ENCODE assay signal across 8 cellular contexts in the genomic region with DNA sequence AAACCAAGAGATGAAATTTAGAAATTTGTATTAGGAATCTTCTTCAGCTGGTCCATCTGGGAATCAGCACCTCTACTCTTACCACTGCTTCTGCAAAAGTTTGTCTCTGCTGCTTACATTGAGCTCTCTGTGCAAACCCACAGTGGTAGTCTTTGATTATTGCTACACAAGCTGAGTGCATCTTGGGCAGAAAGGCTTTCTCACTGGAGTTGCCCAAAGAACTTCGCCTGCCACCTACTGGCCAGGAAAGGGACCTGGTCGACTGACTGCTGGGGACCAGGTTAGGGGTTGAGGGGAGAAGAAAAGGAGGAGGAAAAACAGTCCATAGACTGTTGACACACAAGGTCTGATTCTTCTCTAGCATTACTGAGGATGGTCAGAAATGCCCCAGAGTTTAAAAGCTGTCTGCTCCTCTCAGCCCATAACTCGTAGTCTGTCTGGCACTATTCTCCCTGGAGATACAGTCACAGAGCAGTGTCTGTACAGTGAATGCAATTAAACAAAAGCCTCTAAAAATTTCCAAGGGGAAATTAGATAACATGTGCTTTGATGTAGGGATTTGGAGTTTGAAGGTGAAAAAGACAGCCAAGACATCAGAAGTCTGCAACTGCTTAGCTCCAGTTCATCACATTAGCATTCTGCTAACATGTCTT.
DNase-seq lines count a peak whose midpoint lies in the region; ATAC-seq, FAIRE-seq and TF ChIP-seq lines count a peak whose summit lies in the region.

No MANE protein-coding gene starts in this region.

- H3K27me3 Mint-ChIP-seq in activated T-cell treated with anti-CD3 and anti-CD28 coated beads, Interleukin-2, amount 50 U/mL, for 4 hours (ENCODE audit: low read depth) = peaks cover 1% of the 10 kb centered on the region

- no peaks in the 10 kb centered on the region for H3K36me3 Mint-ChIP-seq in activated T-cell treated with anti-CD3 and anti-CD28 coated beads, Interleukin-2, amount 50 U/mL, for 4 hours (ENCODE audit: insufficient read depth)

- intact Hi-C loops in head of caudate nucleus (cut with DNase I) = no loop called here

- H3K4me1 ChIP-seq in OCI-LY3 (ENCODE audit: low read length) = no peaks in the 10 kb centered on the region
- peaks cover 17% of the 10 kb centered on the region for H3K4me1 ChIP-seq in suprapubic skin

- no peak overlapping the region for H3K4me2 ChIP-seq in OCI-LY3 (ENCODE audit: low read length)

- WGBS in suprapubic skin = 32% methylated on average over 3 of the region's 3 CpGs

- H3K4me3 ChIP-seq in OCI-LY3 (ENCODE audit: low read length) = no peak overlapping the region
- H3K4me3 ChIP-seq in suprapubic skin = no peak overlapping the region

- no peaks in the 10 kb centered on the region for H3K79me2 ChIP-seq in OCI-LY3 (ENCODE audit: low read length)

- H3K27me3 ChIP-seq in OCI-LY3 (ENCODE audit: low read depth, low read length) (peaks cover 11% of the 10 kb centered on the region; the same call in 1 of the 2 replicates), suprapubic skin (no peaks in the 10 kb centered on the region)

- TF ChIP-seq CTCF in OCI-LY3 (IDR thresholded peaks at IDR 0.05; ENCODE audit: low read depth, low read length) (peak; percentile 97), suprapubic skin (IDR thresholded peaks at IDR 0.05) (peak in 1 of 2 donors; percentile 26)

- H3K4me3 Mint-ChIP-seq in activated T-cell treated with anti-CD3 and anti-CD28 coated beads, Interleukin-2, amount 50 U/mL, for 4 hours = no peak overlapping the region

- no peaks in the 10 kb centered on the region for H3K9me3 Mint-ChIP-seq in activated T-cell treated with anti-CD3 and anti-CD28 coated beads, Interleukin-2, amount 50 U/mL, for 4 hours

- no peaks in the 10 kb centered on the region for H3K4me1 Mint-ChIP-seq in activated T-cell treated with anti-CD3 and anti-CD28 coated beads, Interleukin-2, amount 50 U/mL, for 4 hours (ENCODE audit: low read depth)

- DNase-seq in D341Med (ENCODE audit: low spot score) (peak; percentile 66), GM19239 (ENCODE audit: insufficient read length, low spot score) (peak; percentile 25), head of caudate nucleus (peak in 31 of 42 donors; percentile 7 to 65 (median 22)), suprapubic skin (ENCODE audit: low spot score in 2 of 2) (no peak)
- peak; percentile 35 for DNase-seq in activated T-cell treated with anti-CD3 and anti-CD28 coated beads, Interleukin-2, amount 50 U/mL, for 4 hours
- DNase-seq in stimulated activated CD4-positive, alpha-beta T cell treated with anti-CD3 and anti-CD28 coated beads, Interleukin-2, amount 100 ng/mL, for 24 hours = peak; percentile 41 to 63

- TF ChIP-seq POLR2A in suprapubic skin (IDR thresholded peaks at IDR 0.05) = no peak

- no peak overlapping the region for H3K9ac ChIP-seq in OCI-LY3 (ENCODE audit: low read length)

- H3K36me3 ChIP-seq in OCI-LY3 (replicated peaks; ENCODE audit: low read depth, low read length) (no peaks in the 10 kb centered on the region), suprapubic skin (no peaks in the 10 kb centered on the region)

- H3K27ac ChIP-seq in OCI-LY3 (ENCODE audit: low read length) = no peak overlapping the region
- no peak overlapping the region for H3K27ac ChIP-seq in suprapubic skin

- H4K20me1 ChIP-seq in OCI-LY3 (ENCODE audit: insufficient read depth, low read length) = no peaks in the 10 kb centered on the region

- FAIRE-seq in GM19239 (lab: Jason Lieb, UNC) = peak; percentile 94

- no peak overlapping the region for H2AFZ ChIP-seq in OCI-LY3 (ENCODE audit: low read depth, low read length)

- TF ChIP-seq EP300 in suprapubic skin (IDR thresholded peaks at IDR 0.05) = no peak

- H3K9me3 ChIP-seq in OCI-LY3 (ENCODE audit: insufficient read depth, low read length) = no peaks in the 10 kb centered on the region
- H3K9me3 ChIP-seq in suprapubic skin = no peaks in the 10 kb centered on the region

- peak; percentile 94 for ATAC-seq in HG03135 (IDR thresholded peaks at IDR 0.05; ENCODE audit: unreplicated experiment)
- peak; percentile 57 to 70 for ATAC-seq in activated T-cell treated with anti-CD3 and anti-CD28 coated beads, Interleukin-2, amount 50 U/mL, for 4 hours

Comparison
In these comparisons a context has a peak if more than half of its experiments do, and no peak if none do; other contexts are left out.
1. DNase-seq: peak in D341Med (single experiment), GM19239 (single experiment), activated T-cell treated with anti-CD3 and anti-CD28 coated beads, Interleukin-2, amount 50 U/mL, for 4 hours (single experiment), head of caudate nucleus (31 of 42) and stimulated activated CD4-positive, alpha-beta T cell treated with anti-CD3 and anti-CD28 coated beads, Interleukin-2, amount 100 ng/mL, for 24 hours (2 of 2); none in suprapubic skin (0 of 2).